14 cellular contexts compared by ENCODE assay signal in the genomic region with DNA sequence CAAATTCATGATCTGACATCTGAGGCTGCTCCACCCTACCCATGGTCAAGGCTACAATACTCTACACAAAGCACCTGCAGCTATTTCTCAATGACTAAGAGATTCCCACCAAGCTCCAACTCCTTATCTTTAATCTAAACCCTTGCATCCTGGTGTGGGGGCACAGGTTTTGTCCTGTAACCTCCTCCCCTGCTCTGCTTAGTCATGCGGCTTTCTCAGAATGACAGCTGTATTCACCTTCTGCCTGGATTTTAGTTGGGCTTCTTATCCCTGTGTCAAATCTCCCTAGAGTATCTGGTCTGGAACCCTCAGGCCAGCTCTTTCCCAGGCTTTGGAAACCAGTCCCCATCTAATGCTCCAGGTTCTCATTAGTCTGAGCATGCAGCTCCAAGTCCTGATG.
"Had no signal": no experiment of that assay in that cellular context is flagged by ENCODE, and none has a peak within 500 bp of the region (broad histone marks: within the 10 kb centered on the region; RNA-seq: fewer than 3 reads in every experiment).

No MANE protein-coding gene starts in this region.

- DNase-seq: activated CD8-positive, alpha-beta memory T cell treated with anti-CD3 and anti-CD28 coated beads, Interleukin-2, amount 10 ng/mL, durations not matched to agents 7 days and 5 days; activated effector memory CD4-positive, alpha-beta T cell treated with Interleukin-2 at 50 U/mL for 16 hours; activated T-cell treated with anti-CD3 and anti-CD28 coated beads, Interleukin-2, amount 50 U/mL, for 4 hours; amygdala; effector CD4-positive, alpha-beta T cell; esophagus squamous epithelium; hippocampal formation; left ventricle myocardium inferior had no signal

- H3K4me3 ChIP-seq: coronary artery, esophagus squamous epithelium, left ventricle myocardium inferior, tibial nerve, vagina had no signal

- ATAC-seq: activated CD8-positive, alpha-beta memory T cell treated with anti-CD3 and anti-CD28 coated beads, Interleukin-2, amount 10 ng/mL, durations not matched to agents 7 days and 5 days; activated naive CD4-positive, alpha-beta T cell treated with anti-CD3 and anti-CD28 coated beads, Interleukin-2, amount 50 U/mL, for 72 hours; activated T-cell treated with anti-CD3 and anti-CD28 coated beads, Interleukin-2, amount 50 U/mL, for 4 hours; natural killer cell treated with Interleukin-12 subunit alpha and Interleukin-12 subunit beta and Interleukin-15 and Interleukin-18, amount 100 ng/mL, for 72 hours; stimulated activated memory B cell treated with anti-CD40 and anti-IgM and Interleukin-4, amounts not matched to agents 10 μg/mL and 1 μg/mL and 100 μg/mL, for 72 hours had no signal

- H3K27me3 ChIP-seq: esophagus squamous epithelium, tibial nerve, vagina had no signal

- H3K27ac ChIP-seq: coronary artery, esophagus squamous epithelium, left ventricle myocardium inferior, tibial nerve, vagina had no signal

- H3K4me1 ChIP-seq: esophagus squamous epithelium, left ventricle myocardium inferior, tibial nerve, vagina had no signal

- H3K9me3 ChIP-seq: esophagus squamous epithelium, left ventricle myocardium inferior, tibial nerve, vagina had no signal

- H3K36me3 ChIP-seq: esophagus squamous epithelium, left ventricle myocardium inferior, tibial nerve, vagina had no signal
